Comparison of ENCODE assay signal across 8 cellular contexts in the genomic region with DNA sequence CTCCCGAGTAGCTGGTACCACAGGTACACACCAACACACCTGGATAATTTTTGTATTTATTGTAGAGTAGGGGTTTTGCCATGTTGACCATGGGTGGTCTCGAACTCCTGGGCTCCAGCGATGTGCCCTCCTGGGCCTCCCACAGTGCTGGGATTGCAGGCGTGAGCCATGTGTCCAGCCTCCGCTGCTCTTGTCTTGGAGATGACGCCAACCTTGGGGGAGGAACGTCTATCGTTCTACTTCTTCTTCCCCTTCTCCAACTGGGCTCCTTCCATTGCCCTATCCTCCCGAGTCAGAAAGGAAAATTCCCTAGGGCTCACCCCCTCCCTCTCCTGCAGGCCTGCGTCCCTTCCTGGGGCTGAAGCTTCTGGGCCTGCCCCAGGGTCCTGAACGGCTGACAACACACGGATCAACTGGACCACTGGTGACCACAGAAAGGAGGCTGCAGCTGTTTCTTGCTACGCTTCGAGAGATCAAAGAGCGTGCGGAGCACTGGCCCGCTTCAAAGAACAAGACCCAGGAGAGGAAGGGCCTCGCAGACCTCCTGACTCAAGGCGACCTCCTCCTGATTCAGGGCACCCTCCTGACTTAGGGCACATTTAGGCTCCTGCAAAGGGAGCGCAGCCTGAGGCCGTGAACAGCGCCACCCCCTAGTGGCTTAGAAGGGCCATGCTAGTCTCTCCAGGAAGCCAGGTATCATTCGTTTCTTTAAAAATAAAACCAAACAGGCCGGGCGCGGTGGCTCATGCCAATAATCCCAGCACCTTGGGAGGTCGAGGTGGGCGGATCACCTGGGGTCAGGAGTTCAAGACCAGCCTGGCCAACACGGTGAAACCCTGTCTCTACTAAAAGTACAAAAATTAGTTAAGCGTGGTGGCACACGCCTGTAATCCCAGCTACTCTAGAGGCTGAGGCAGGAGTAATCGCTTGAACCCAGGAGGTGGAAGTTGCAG. TPM values are rescaled to one million over a fixed set of nuclear protein-coding genes. Genes with fewer than 3 reads are reported as not detected.
A peak's percentile ranks its signal among the peaks of the same experiment; 100 is the strongest.
DNase-seq lines count a peak whose midpoint lies in the region; ATAC-seq, FAIRE-seq and TF ChIP-seq lines count a peak whose summit lies in the region.

No MANE protein-coding gene starts in this region.

- CTCF ChIA-PET in HEK293T (lab: Yijun Ruan, JAX): interaction anchor here (0.6 to 1.7 kb wide), 8 partner anchors 12 to 154 kb away, joined by 3 to 8 read pairs (median 4); no protein-coding TSS in a partner anchor

- DNase-seq in GM12892 (ENCODE audit: insufficient read length) (peak; percentile 65), HEK293T (ENCODE audit: extremely low spot score) (peak; percentile 74), NCI-H69 (lab: John Stamatoyannopoulos, UW) (peak; percentile 25), epithelial cell of proximal tubule (ENCODE audit: low read depth) (no peak), natural killer cell (peak; percentile 61), A172 (ENCODE audit: low spot score) (no peak)
- peak; percentile 77 for DNase-seq in activated CD8-positive, alpha-beta memory T cell treated with anti-CD3 and anti-CD28 coated beads for 24 hours
- peak; percentile 23 to 68 (median 32) for DNase-seq in stimulated activated naive CD4-positive, alpha-beta T cell (lab: John Stamatoyannopoulos, UW)

- peak; percentile 86 for TF ChIP-seq CTCF in epithelial cell of proximal tubule (conservative IDR thresholded peaks at IDR 0.05; ENCODE audit: low read depth, low read length)
- TF ChIP-seq CTCF in natural killer cell (IDR thresholded peaks at IDR 0.05): peak; percentile 86

- peak overlapping the region; percentile 30 for H3K4me3 ChIP-seq in epithelial cell of proximal tubule (ENCODE audit: low read depth, low read length)

- H3K4me1 Mint-ChIP-seq in natural killer cell: peaks cover 14 to 19% of the 10 kb centered on the region in 2 donors

- TF ChIP-seq POLR2A in GM12892 (IDR thresholded peaks at IDR 0.05; ENCODE audit: low read depth, low read length): no peak

- no peaks in the 10 kb centered on the region for H3K36me3 Mint-ChIP-seq in natural killer cell

- H3K27me3 Mint-ChIP-seq in natural killer cell (ENCODE audit: low read depth in 2 of 2): no peaks in the 10 kb centered on the region

- peak overlapping the region; percentile 35 for H3K4me3 Mint-ChIP-seq in natural killer cell

- ATAC-seq in natural killer cell: peak; percentile 89 to 98 (median 98)

- H3K9me3 Mint-ChIP-seq in natural killer cell: no peaks in the 10 kb centered on the region

- intact Hi-C loops in natural killer cell (cut with micrococcal nuclease): loop anchor here (2.0 to 10.0 kb wide), 5 partner anchors 46 to 576 kb away; partner anchors contain the start of gene HELZ

- POLR2A ChIA-PET in HEK293T (lab: Yijun Ruan, JAX): no interaction called here

- FAIRE-seq in GM12892 (lab: Jason Lieb, UNC): peak; percentile 91

- no peak overlapping the region for H3K27ac Mint-ChIP-seq in natural killer cell

TF ChIP-seq in HEK293T, 16 proteins besides CTCF, POLR2A, EP300 and RAD21:
- TF ChIP-seq ZNF384 (IDR thresholded peaks at IDR 0.05) (no peak), FOXA1 (IDR thresholded peaks at IDR 0.05) (no peak), HDGF (IDR thresholded peaks at IDR 0.05; ENCODE audit: borderline replicate concordance) (no peak), ELF4 (IDR thresholded peaks at IDR 0.05) (no peak), PKNOX1 (IDR thresholded peaks at IDR 0.05) (no peak), FOXM1 (IDR thresholded peaks at IDR 0.05; ENCODE audit: borderline replicate concordance) (no peak), BHLHE40 (IDR thresholded peaks at IDR 0.05; ENCODE audit: borderline replicate concordance) (no peak), CTBP1 (IDR thresholded peaks at IDR 0.05; ENCODE audit: borderline replicate concordance) (no peak)

RNA-seq across cellular contexts. Expression of gene HELZ, which starts 48.5 kb away (rescaled TPM):
- polyA plus RNA-seq in GM12892 (2012; ENCODE audit: missing spikeins): 19.8 TPM
- total RNA-seq in epithelial cell of proximal tubule (14.8 and 31.1 TPM in 2 replicates), natural killer cell (100 to 1,000 TPM; 274 to 355 (median 292) TPM)
- 28.5 and 44.1 TPM in 2 replicates for total RNA-seq in A172 (2014; rRNA removed; shearing (Covaris generic))

Comparison
In these comparisons a context has a peak if more than half of its experiments do, and no peak if none do; other contexts are left out.
1. DNase-seq: peak in GM12892 (single experiment), HEK293T (single experiment), NCI-H69 (single experiment), activated CD8-positive, alpha-beta memory T cell treated with anti-CD3 and anti-CD28 coated beads for 24 hours (single experiment), natural killer cell (single experiment) and stimulated activated naive CD4-positive, alpha-beta T cell (6 of 6); none in epithelial cell of proximal tubule (single experiment) and A172 (single experiment).